Comparison of ENCODE assay signal across 7 cellular contexts in the genomic region with DNA sequence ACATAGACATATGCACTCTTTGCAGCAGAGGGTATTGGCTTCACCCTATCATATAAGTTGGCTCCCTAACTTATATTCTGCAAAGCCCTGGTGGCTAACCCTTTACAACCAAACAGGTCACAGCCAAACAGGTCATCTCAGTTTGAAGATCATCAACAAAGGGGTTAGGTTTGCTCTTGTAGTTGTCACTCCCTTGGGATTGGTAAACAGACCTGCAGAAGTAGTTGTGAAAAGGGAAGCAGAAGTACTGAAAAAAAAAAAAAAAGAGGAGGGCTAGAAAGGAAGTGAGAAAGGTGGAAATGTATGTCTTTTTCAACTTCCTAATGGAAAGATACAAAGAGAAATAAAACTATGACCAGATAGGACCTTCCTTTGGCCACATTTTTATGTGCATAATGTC.
A peak's percentile ranks its signal among the peaks of the same experiment; 100 is the strongest.
DNase-seq lines count a peak whose midpoint lies in the region; ATAC-seq and TF ChIP-seq lines count a peak whose summit lies in the region.
"Not testable (repeated sequence)": the region's sequence is repeated elsewhere in the genome, so short reads cannot be mapped to it uniquely, and the experiment has no call there.

No MANE protein-coding gene starts in this region.

- H3K4me1 ChIP-seq in neutrophil (ENCODE audit: control insufficient read depth in 1 of 2, insufficient read depth in 1 of 2, low read depth in 1 of 2, low read length in 1 of 2): peaks cover 10 to 13% of the 10 kb centered on the region in 2 experiments

- not testable (repeated sequence) for H3K36me3 ChIP-seq in neutrophil

- peak overlapping the region; percentile 39 for H3K27ac Mint-ChIP-seq in dendritic cell treated with granulocyte-macrophage colony-stimulating factor and Interleukin-4, amounts not matched to agents 40 ng/mL and 50 ng/mL, for 4 days
- not testable (repeated sequence) for H3K27ac Mint-ChIP-seq in memory B cell; stimulated activated naive B cell treated with anti-CD40 and anti-IgM and Interleukin-4, amounts not matched to agents 10 μg/mL and 1 μg/mL and 100 μg/mL, for 72 hours

- H3K27me3 ChIP-seq in neutrophil: not testable (repeated sequence)

- H3K9me3 ChIP-seq in neutrophil: not testable (repeated sequence)

- not testable (repeated sequence) for H3K9me3 Mint-ChIP-seq in dendritic cell treated with granulocyte-macrophage colony-stimulating factor and Interleukin-4, amounts not matched to agents 40 ng/mL and 50 ng/mL, for 4 days; memory B cell; stimulated activated naive B cell treated with anti-CD40 and anti-IgM and Interleukin-4, amounts not matched to agents 10 μg/mL and 1 μg/mL and 100 μg/mL, for 72 hours

- H3K36me3 Mint-ChIP-seq in dendritic cell treated with granulocyte-macrophage colony-stimulating factor and Interleukin-4, amounts not matched to agents 40 ng/mL and 50 ng/mL, for 4 days (ENCODE audit: low read depth); memory B cell; stimulated activated naive B cell treated with anti-CD40 and anti-IgM and Interleukin-4, amounts not matched to agents 10 μg/mL and 1 μg/mL and 100 μg/mL, for 72 hours: not testable (repeated sequence)

- H3K27ac ChIP-seq in neutrophil: peak overlapping the region; percentile 63

- not testable (repeated sequence) for TF ChIP-seq CTCF in neutrophil (IDR thresholded peaks at IDR 0.05)

- ATAC-seq in memory B cell (ENCODE audit: low read depth): peak; percentile 49
- peak; percentile 78 to 85 for ATAC-seq in stimulated activated naive B cell treated with anti-CD40 and anti-IgM and Interleukin-4, amounts not matched to agents 10 μg/mL and 1 μg/mL and 100 μg/mL, for 72 hours (replicated peaks)

- H3K4me3 Mint-ChIP-seq in dendritic cell treated with granulocyte-macrophage colony-stimulating factor and Interleukin-4, amounts not matched to agents 40 ng/mL and 50 ng/mL, for 4 days; memory B cell; stimulated activated naive B cell treated with anti-CD40 and anti-IgM and Interleukin-4, amounts not matched to agents 10 μg/mL and 1 μg/mL and 100 μg/mL, for 72 hours: not testable (repeated sequence)

- intact Hi-C loops in dendritic cell treated with granulocyte-macrophage colony-stimulating factor and Interleukin-4, amounts not matched to agents 40 ng/mL and 50 ng/mL, for 4 days (cut with micrococcal nuclease): not testable (repeated sequence)

- H3K4me3 ChIP-seq in neutrophil (ENCODE audit: low read depth in 1 of 2, low read length in 1 of 2): not testable (repeated sequence)

- DNase-seq in CD1c-positive myeloid dendritic cell (ENCODE audit: extremely low spot score): peak; percentile 2
- peak; percentile 26 for DNase-seq in MV-4-11 (lab: John Stamatoyannopoulos, UW)
- DNase-seq in NOMO-1 treated with DMSO at 0.1 percent for 48 hours (lab: John Stamatoyannopoulos, UW; ENCODE audit: unreplicated experiment): peak; percentile 9
- DNase-seq in memory B cell (ENCODE audit: low spot score in 2 of 2); stimulated activated naive B cell treated with anti-CD40 and anti-IgM and Interleukin-4, amounts not matched to agents 10 μg/mL and 1 μg/mL and 100 μg/mL, for 72 hours: not testable (repeated sequence)

- H3K27me3 Mint-ChIP-seq in dendritic cell treated with granulocyte-macrophage colony-stimulating factor and Interleukin-4, amounts not matched to agents 40 ng/mL and 50 ng/mL, for 4 days; memory B cell; stimulated activated naive B cell treated with anti-CD40 and anti-IgM and Interleukin-4, amounts not matched to agents 10 μg/mL and 1 μg/mL and 100 μg/mL, for 72 hours: not testable (repeated sequence)

- H3K4me1 Mint-ChIP-seq in dendritic cell treated with granulocyte-macrophage colony-stimulating factor and Interleukin-4, amounts not matched to agents 40 ng/mL and 50 ng/mL, for 4 days (ENCODE audit: low read depth); memory B cell; stimulated activated naive B cell treated with anti-CD40 and anti-IgM and Interleukin-4, amounts not matched to agents 10 μg/mL and 1 μg/mL and 100 μg/mL, for 72 hours: not testable (repeated sequence)
